ENCODE assay signal across 33 cellular contexts in genomic region chr13:95588134-95588533, GRCh38. TPM values are rescaled to one million over a fixed set of nuclear protein-coding genes. Genes with fewer than 3 reads are reported as not detected.
"Had no signal": no experiment of that assay in that cellular context is flagged by ENCODE, and none has a peak within 500 bp of the region (broad histone marks: within the 10 kb centered on the region; RNA-seq: fewer than 3 reads in every experiment).

No MANE protein-coding gene starts in this region.

- H3K27me3 ChIP-seq: brain microvascular endothelial cell, cardiac muscle cell, colonic mucosa, esophagus squamous epithelium had no signal

- H3K27ac ChIP-seq: brain microvascular endothelial cell, cardiac muscle cell, colonic mucosa, esophagus squamous epithelium, WERI-Rb-1 had no signal

- H3K4me1 ChIP-seq: colonic mucosa, esophagus squamous epithelium had no signal

- H3K9me3 ChIP-seq: colonic mucosa, esophagus squamous epithelium had no signal

- ATAC-seq: activated CD4-positive, CD25-positive, alpha-beta regulatory T cell treated with anti-CD3 and anti-CD28 coated beads, Interleukin-2, amount 50 U/mL, for 24 hours; activated CD8-positive, alpha-beta T cell treated with anti-CD3 and anti-CD28 coated beads for 36 hours; activated T-cell treated with anti-CD3 and anti-CD28 coated beads, Interleukin-2, amount 50 U/mL, for 4 hours; activated T-helper 17 cell treated with anti-CD3 and anti-CD28 coated beads, Interleukin-2, amount 50 U/mL, for 72 hours; T-helper 17 cell had no signal

- H3K36me3 ChIP-seq: colonic mucosa had no signal

- FAIRE-seq: astrocyte, endometrium, endothelial cell of umbilical vein, frontal cortex had no signal

- H3K4me3 ChIP-seq: cardiac muscle cell, colonic mucosa, esophagus squamous epithelium had no signal

- DNase-seq: activated B cell treated with CpG ODN at 0.5 μM for 24 hours; activated CD4-positive, alpha-beta T cell treated with anti-CD3 and anti-CD28 coated beads for 48 hours; activated CD4-positive, alpha-beta T cell treated with anti-CD3 and anti-CD28 coated beads, Interleukin-2, amount 50 U/mL, for 1 hour; activated CD4-positive, alpha-beta T cell treated with anti-CD3 and anti-CD28 coated beads, Interleukin-2, amount 50 U/mL, for 48 hours; activated CD8-positive, alpha-beta memory T cell treated with anti-CD3 and anti-CD28 coated beads for 24 hours; activated CD8-positive, alpha-beta T cell treated with anti-CD3 and anti-CD28 coated beads for 36 hours; activated effector memory CD4-positive, alpha-beta T cell treated with Interleukin-2 at 50 U/mL for 16 hours; activated gamma-delta T cell treated with Interleukin-2 at 50 U/mL for 16 hours; activated naive CD4-positive, alpha-beta T cell treated with anti-CD3 and anti-CD28 coated beads, Interleukin-2, amount 50 U/mL, for 16 hours; activated naive CD4-positive, alpha-beta T cell treated with Interleukin-2 at 50 U/mL for 16 hours; activated T-cell treated with anti-CD3 and anti-CD28 coated beads, Interleukin-2, amount 50 U/mL, for 4 hours; amniotic stem cell; anterior cingulate cortex; brain microvascular endothelial cell; central memory CD4-positive, alpha-beta T cell; cerebellar nuclear complex; colonic mucosa; effector CD8-positive, alpha-beta T cell; esophagus squamous epithelium; head of caudate nucleus; T-helper 1 cell; T-helper 17 cell; T1000; WERI-Rb-1 had no signal

RNA-seq across cellular contexts. Expression of gene CLDN10, which starts 35.6 kb away (rescaled TPM):
- total RNA-seq: activated B cell treated with CpG ODN at 0.5 μM for 24 hours; activated CD8-positive, alpha-beta T cell treated with anti-CD3 and anti-CD28 coated beads for 36 hours; activated T-cell treated with anti-CD3 and anti-CD28 coated beads, Interleukin-2, amount 50 U/mL, for 4 hours; activated T-helper 17 cell treated with anti-CD3 and anti-CD28 coated beads, Interleukin-2, amount 50 U/mL, for 72 hours; fibroblast of lung; fibroblast of villous mesenchyme; T-helper 17 cell had no signal
- polyA plus RNA-seq: fibroblast of lung had no signal

RNA-seq across cellular contexts. Expression of gene DZIP1, which starts 56.4 kb away (rescaled TPM):
- total RNA-seq: activated B cell treated with CpG ODN at 0.5 μM for 24 hours; activated T-helper 17 cell treated with anti-CD3 and anti-CD28 coated beads, Interleukin-2, amount 50 U/mL, for 72 hours; T-helper 17 cell had no signal
